ENCODE assay signal across 8 cellular contexts in genomic region chr17:62653002-62653830, GRCh38. TPM values are rescaled to one million over a fixed set of nuclear protein-coding genes. Genes with fewer than 3 reads are reported as not detected.
DNase-seq lines count a peak whose midpoint lies in the region; ATAC-seq lines count a peak whose summit lies in the region.

No MANE protein-coding gene starts in this region.

- DNase-seq in NCI-H510A (lab: John Stamatoyannopoulos, UW), result peak; percentile 98
- DNase-seq in activated CD4-positive, alpha-beta T cell treated with anti-CD3 and anti-CD28 coated beads, Interleukin-2, amount 10 ng/mL, durations not matched to agents 24 days and 14 days, result peak; percentile 91
- DNase-seq in memory B cell (ENCODE audit: low spot score in 2 of 2), result peak in 1 of 2 donors; percentile 22
- peak; percentile 74 for DNase-seq in stimulated activated CD8-positive, alpha-beta memory T cell treated with anti-CD3 and anti-CD28 coated beads, Interleukin-15, amount 100 ng/mL, for 24 hours (ENCODE audit: low read depth)

- peak; percentile 82 for ATAC-seq in GM18907 (IDR thresholded peaks at IDR 0.05; ENCODE audit: unreplicated experiment)
- ATAC-seq in HG03159 (IDR thresholded peaks at IDR 0.05; ENCODE audit: unreplicated experiment), result peak; percentile 87
- ATAC-seq in memory B cell (ENCODE audit: low read depth), result peak; percentile 64

- H3K36me3 ChIP-seq in ACC112 (ENCODE audit: insufficient read depth, low read length) (peaks cover 8% of the 10 kb centered on the region; the same call in 1 of the 2 replicates), duodenal mucosa (ENCODE audit: control insufficient read depth in 1 of 2, insufficient read depth in 2 of 2, low read length in 2 of 2) (no peaks in the 10 kb centered on the region)

- peaks cover 72% of the 10 kb centered on the region for H3K27me3 Mint-ChIP-seq in activated CD4-positive, alpha-beta T cell treated with anti-CD3 and anti-CD28 coated beads, Interleukin-2, amount 10 ng/mL, durations not matched to agents 24 days and 14 days
- H3K27me3 Mint-ChIP-seq in memory B cell, result peaks cover 2% of the 10 kb centered on the region

- intact Hi-C loops in activated CD4-positive, alpha-beta T cell treated with anti-CD3 and anti-CD28 coated beads, Interleukin-2, amount 10 ng/mL, durations not matched to agents 24 days and 14 days (cut with micrococcal nuclease), result loop anchor here (1.0 kb wide), 3 partner anchors 25 to 312 kb away; no protein-coding TSS in a partner anchor

- peaks cover 41% of the 10 kb centered on the region for H3K79me2 ChIP-seq in ACC112 (ENCODE audit: control insufficient read depth, insufficient read depth, low read length, unreplicated experiment)

- H3K27me3 ChIP-seq in ACC112 (ENCODE audit: insufficient read depth, low read length) (no peaks in the 10 kb centered on the region), duodenal mucosa (ENCODE audit: control insufficient read depth in 1 of 2, insufficient read depth in 2 of 2, low read length in 2 of 2) (peaks cover 14 to 18% of the 10 kb centered on the region in 2 donors)

- H3K4me3 ChIP-seq in ACC112 (ENCODE audit: low read depth, low read length), result peak overlapping the region; percentile 66
- H3K4me3 ChIP-seq in duodenal mucosa (ENCODE audit: low read depth in 1 of 2, low read length in 2 of 2), result peak overlapping the region; percentile 65 to 70

- peaks cover 20% of the 10 kb centered on the region for H3K4me1 Mint-ChIP-seq in activated CD4-positive, alpha-beta T cell treated with anti-CD3 and anti-CD28 coated beads, Interleukin-2, amount 10 ng/mL, durations not matched to agents 24 days and 14 days
- H3K4me1 Mint-ChIP-seq in memory B cell, result peaks cover 12% of the 10 kb centered on the region

- no peaks in the 10 kb centered on the region for H3K36me3 Mint-ChIP-seq in activated CD4-positive, alpha-beta T cell treated with anti-CD3 and anti-CD28 coated beads, Interleukin-2, amount 10 ng/mL, durations not matched to agents 24 days and 14 days (ENCODE audit: low read depth)
- no peaks in the 10 kb centered on the region for H3K36me3 Mint-ChIP-seq in memory B cell

- H3K27ac ChIP-seq in ACC112 (ENCODE audit: low read depth, low read length) (peak overlapping the region; percentile 69), duodenal mucosa (ENCODE audit: low read depth, low read length) (peak overlapping the region; percentile 10)

- peak overlapping the region in 1 of 2 donors; percentile 19 for H3K9ac ChIP-seq in duodenal mucosa (ENCODE audit: low read depth in 1 of 2, low read length in 2 of 2)

- no peak overlapping the region for H2AFZ ChIP-seq in ACC112 (ENCODE audit: low read length, unreplicated experiment)

- peak overlapping the region; percentile 27 for H3K27ac Mint-ChIP-seq in activated CD4-positive, alpha-beta T cell treated with anti-CD3 and anti-CD28 coated beads, Interleukin-2, amount 10 ng/mL, durations not matched to agents 24 days and 14 days
- H3K27ac Mint-ChIP-seq in memory B cell, result peak overlapping the region; percentile 88

- no peaks in the 10 kb centered on the region for H3K9me3 ChIP-seq in duodenal mucosa (ENCODE audit: control insufficient read depth in 1 of 2, low read length in 2 of 2)

- no peaks in the 10 kb centered on the region for H3K9me3 Mint-ChIP-seq in activated CD4-positive, alpha-beta T cell treated with anti-CD3 and anti-CD28 coated beads, Interleukin-2, amount 10 ng/mL, durations not matched to agents 24 days and 14 days
- H3K9me3 Mint-ChIP-seq in memory B cell, result no peaks in the 10 kb centered on the region

- H3K4me3 Mint-ChIP-seq in activated CD4-positive, alpha-beta T cell treated with anti-CD3 and anti-CD28 coated beads, Interleukin-2, amount 10 ng/mL, durations not matched to agents 24 days and 14 days, result peak overlapping the region; percentile 84
- H3K4me3 Mint-ChIP-seq in memory B cell, result peak overlapping the region; percentile 93

- H3K4me1 ChIP-seq in ACC112 (ENCODE audit: control insufficient read depth, insufficient read depth, low read length, unreplicated experiment) (peaks cover 24% of the 10 kb centered on the region), duodenal mucosa (ENCODE audit: control insufficient read depth in 1 of 2, insufficient read depth in 2 of 2, low read length in 2 of 2) (peaks cover 17 to 24% of the 10 kb centered on the region in 2 donors)

RNA-seq across cellular contexts. Expression of gene MRC2, which starts 25.7 kb away (rescaled TPM):
- total RNA-seq in activated CD4-positive, alpha-beta T cell treated with anti-CD3 and anti-CD28 coated beads, Interleukin-2, amount 10 ng/mL, durations not matched to agents 24 days and 14 days, result 2.4 and 2.9 TPM in 2 replicates
